23 cellular contexts compared by ENCODE assay signal in the genomic region with DNA sequence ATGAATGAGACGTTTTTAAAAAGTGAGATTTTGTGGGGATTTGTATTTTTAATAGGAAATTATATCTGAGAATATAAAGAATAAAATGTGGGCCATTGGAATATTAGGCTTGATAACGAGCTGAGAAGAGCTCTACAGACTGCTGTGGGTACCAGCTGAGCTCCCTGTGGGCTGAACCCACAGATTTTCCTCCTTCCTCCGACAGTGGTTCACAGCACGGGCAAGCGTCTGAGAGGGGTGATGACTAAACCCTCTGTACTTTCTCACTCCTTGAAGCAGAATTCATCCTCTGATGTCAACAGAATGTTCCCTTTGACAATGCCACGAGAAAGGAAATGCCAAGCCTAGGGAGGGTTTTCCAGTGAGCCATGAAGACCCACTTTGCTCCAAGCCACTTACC.
"Had no signal": no experiment of that assay in that cellular context is flagged by ENCODE, and none has a peak within 500 bp of the region (broad histone marks: within the 10 kb centered on the region; RNA-seq: fewer than 3 reads in every experiment).

No MANE protein-coding gene starts in this region.

- H3K27me3 ChIP-seq: neutrophil, pancreas, right lobe of liver, sigmoid colon, testis, transverse colon, upper lobe of right lung, uterus had no signal

- H3K4me1 ChIP-seq: pancreas, prostate gland, right lobe of liver, sigmoid colon, stomach, suprapubic skin, testis, tibial artery, transverse colon, upper lobe of right lung, uterus had no signal

- H3K4me3 ChIP-seq: pancreas, prostate gland, right lobe of liver, sigmoid colon, stomach, suprapubic skin, testis, tibial artery, transverse colon, upper lobe of right lung, uterus had no signal

- ATAC-seq: naive thymus-derived CD8-positive, alpha-beta T cell; natural killer cell treated with Interleukin-12 subunit alpha and Interleukin-12 subunit beta and Interleukin-15 and Interleukin-18, amount 100 ng/mL, for 72 hours; pancreas; right lobe of liver; stimulated activated effector memory CD8-positive, alpha-beta T cell treated with anti-CD3 and anti-CD28 coated beads, Interleukin-12 subunit alpha, Interleukin-12 subunit beta, amount 100 ng/mL, for 72 hours; stimulated activated naive B cell treated with anti-CD40 and anti-IgM and Interleukin-4, amounts not matched to agents 10 μg/mL and 1 μg/mL and 100 μg/mL, for 72 hours; upper lobe of right lung had no signal

- H3K27ac ChIP-seq: neutrophil, pancreas, prostate gland, right lobe of liver, sigmoid colon, stomach, suprapubic skin, testis, tibial artery, transverse colon, upper lobe of right lung, uterus had no signal

- FAIRE-seq: pancreas, small intestine had no signal

- H3K9me3 ChIP-seq: neutrophil, pancreas, prostate gland, right lobe of liver, sigmoid colon, stomach, suprapubic skin, testis, tibial artery, transverse colon, upper lobe of right lung, uterus had no signal

- H3K36me3 ChIP-seq: neutrophil, pancreas, prostate gland, right lobe of liver, sigmoid colon, stomach, suprapubic skin, tibial artery, transverse colon, upper lobe of right lung, uterus had no signal

- DNase-seq: naive thymus-derived CD8-positive, alpha-beta T cell; nephron progenitor cell; pancreas; right lobe of liver; sigmoid colon; small intestine; stimulated activated CD4-positive, alpha-beta T cell treated with anti-CD3 and anti-CD28 coated beads, Interleukin-15, amount 100 ng/mL, for 24 hours; stimulated activated CD4-positive, alpha-beta T cell treated with anti-CD3 and anti-CD28 coated beads, Interleukin-2, amount 100 ng/mL, for 24 hours; stimulated activated CD4-positive, alpha-beta T cell treated with anti-CD3 and anti-CD28 coated beads, Interleukin-2, amount 100 ng/mL, for 48 hours; stimulated activated CD4-positive, alpha-beta T cell treated with anti-CD3 and anti-CD28 coated beads, Interleukin-4, amount 100 ng/mL, for 24 hours; stimulated activated naive B cell treated with anti-CD40 and anti-IgM and Interleukin-4, amounts not matched to agents 10 μg/mL and 1 μg/mL and 100 μg/mL, for 72 hours; stimulated activated naive CD4-positive, alpha-beta T cell treated with Interleukin-2 at 50 U/mL for 16 hours; stomach; testis; tibial artery; transverse colon; upper lobe of right lung; uterus had no signal
